ENCODE assay signal across 11 cellular contexts in genomic region chr4:86586160-86586572, GRCh38.
DNase-seq lines count a peak whose midpoint lies in the region; ATAC-seq and FAIRE-seq lines count a peak whose summit lies in the region.
"Had no signal": no experiment of that assay in that cellular context is flagged by ENCODE, and none has a peak within 500 bp of the region (broad histone marks: within the 10 kb centered on the region; RNA-seq: fewer than 3 reads in every experiment).

No MANE protein-coding gene starts in this region.

- peak; percentile 63 for DNase-seq in OCI-M1 (lab: John Stamatoyannopoulos, UW)
- peak; percentile 23 for DNase-seq in fibroblast of peridontal ligament (ENCODE audit: extremely low read depth)
- no peak for DNase-seq in COLO668 (lab: John Stamatoyannopoulos, UW; ENCODE audit: unreplicated experiment)
- no peak for DNase-seq in GM19239 (ENCODE audit: insufficient read length, low spot score)
- DNase-seq: activated CD4-positive, alpha-beta T cell treated with anti-CD3 and anti-CD28 coated beads, Interleukin-2, amount 50 U/mL, for 48 hours; COR-L47; NCI-H1092 had no signal

- FAIRE-seq in GM19239 (lab: Jason Lieb, UNC): no peak

- ATAC-seq in GM21390 (IDR thresholded peaks at IDR 0.05; ENCODE audit: unreplicated experiment): peak; percentile 43
- no peak for ATAC-seq in HG03571 (IDR thresholded peaks at IDR 0.05; ENCODE audit: unreplicated experiment)
- ATAC-seq in GM21717 (IDR thresholded peaks at IDR 0.05; ENCODE audit: unreplicated experiment): no peak

- peak overlapping the region in 16 of 21 experiments; percentile 2 to 76 (median 46) for H3K27ac ChIP-seq in skin epidermis

- H3K4me3 ChIP-seq in skin epidermis: no peak overlapping the region

Comparison
In these comparisons a context has a peak if more than half of its experiments do, and no peak if none do; other contexts are left out.
1. DNase-seq: peak in OCI-M1 (single experiment) and fibroblast of peridontal ligament (single experiment); none in COLO668 (single experiment) and GM19239 (single experiment).